In the genomic region with DNA sequence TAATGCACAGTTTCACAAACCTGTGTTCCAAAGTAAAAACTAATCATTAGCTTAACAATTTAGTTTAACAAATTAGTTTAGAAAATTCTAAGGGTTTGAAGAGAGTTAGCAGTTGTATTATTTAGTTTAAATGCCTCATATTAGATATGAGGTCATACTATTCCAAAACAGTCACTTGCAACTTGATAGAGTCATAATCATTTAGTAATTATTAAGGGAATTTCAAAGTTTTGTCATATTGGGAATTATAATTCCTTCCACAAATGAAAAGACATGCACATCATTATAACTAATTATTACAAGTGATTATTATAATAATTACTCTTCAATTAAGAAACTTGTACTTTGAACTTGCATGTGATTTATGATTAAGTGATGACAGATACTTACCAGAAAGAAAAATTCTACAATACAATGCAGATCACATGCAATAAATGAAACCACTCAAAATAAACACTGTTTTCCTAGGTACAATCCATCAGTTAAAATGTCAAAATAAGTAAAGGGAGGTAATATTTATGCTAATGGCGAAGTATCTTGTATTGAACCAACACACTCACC, we compare ENCODE assay signal across 1 cellular context.
TF ChIP-seq lines count a peak whose summit lies in the region.

No MANE protein-coding gene starts in this region.

TF ChIP-seq in HepG2, 621 proteins besides CTCF, POLR2A, EP300 and RAD21 (continued from another document):
- TF ChIP-seq, protein P1, sequence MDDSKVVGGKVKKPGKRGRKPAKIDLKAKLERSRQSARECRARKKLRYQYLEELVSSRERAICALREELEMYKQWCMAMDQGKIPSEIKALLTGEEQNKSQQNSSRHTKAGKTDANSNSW (CRISPR knock-in tag; IDR thresholded peaks at IDR 0.05; ENCODE audit: borderline replicate concordance): no peak
